Comparison of ENCODE assay signal across 26 cellular contexts in the genomic region with DNA sequence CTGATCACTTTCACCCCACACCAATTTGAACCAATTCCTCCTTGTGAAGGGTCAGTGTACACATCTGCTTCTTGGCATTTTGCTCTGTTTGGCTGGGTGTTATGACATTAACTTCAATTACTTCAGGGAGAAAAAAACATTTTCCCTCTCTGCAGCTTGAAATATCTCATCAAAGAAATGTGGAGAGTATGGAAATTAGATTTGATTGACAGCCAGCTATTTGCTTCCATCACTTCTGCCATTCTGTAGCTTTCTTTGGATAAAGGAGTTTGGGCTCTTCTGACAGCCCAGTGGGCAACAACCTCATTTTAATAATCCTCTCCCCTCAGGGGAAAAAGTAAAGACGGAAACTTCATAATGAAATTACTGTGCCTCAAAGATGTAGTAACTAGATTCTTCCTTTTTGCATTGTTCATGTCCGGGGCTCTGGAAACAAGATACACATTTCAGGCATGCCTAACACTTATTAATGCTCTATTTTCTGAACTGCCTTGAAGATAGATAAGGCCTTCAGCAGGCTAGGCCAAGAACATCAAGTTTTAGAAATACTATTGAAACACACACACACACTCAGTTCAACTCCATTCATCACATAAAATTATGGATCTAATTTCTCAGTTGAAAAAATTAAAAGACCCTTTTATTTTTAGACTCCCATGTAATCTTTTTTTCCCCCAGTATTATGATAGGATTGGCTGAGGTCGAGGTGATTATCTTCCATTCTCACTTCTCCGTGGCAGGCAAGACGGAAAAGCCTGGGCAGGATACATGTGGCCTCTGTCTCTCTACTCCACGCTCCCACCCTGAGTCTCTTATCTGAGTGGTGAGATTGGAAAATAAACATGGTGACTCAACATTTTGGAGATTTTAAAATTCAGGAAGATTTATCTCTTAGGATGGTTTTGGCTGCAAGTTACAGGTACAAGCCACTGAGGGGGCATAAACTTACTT. TPM values are rescaled to one million over a fixed set of nuclear protein-coding genes. Genes with fewer than 3 reads are reported as not detected.
"Had no signal": no experiment of that assay in that cellular context is flagged by ENCODE, and none has a peak within 500 bp of the region (broad histone marks: within the 10 kb centered on the region; RNA-seq: fewer than 3 reads in every experiment).

No MANE protein-coding gene starts in this region.

- H3K4me1 Mint-ChIP-seq: IgD-negative memory B cell had no signal

- H3K9me3 Mint-ChIP-seq: IgD-negative memory B cell had no signal

- H3K36me3 Mint-ChIP-seq: IgD-negative memory B cell had no signal

- H3K4me1 ChIP-seq: SJSA1 had no signal

- H3K36me3 ChIP-seq: SJSA1 had no signal

- H3K27ac ChIP-seq: KMS-11, SJSA1, SK-N-MC had no signal

- H3K9ac ChIP-seq: KMS-11 had no signal

- H3K27ac Mint-ChIP-seq: IgD-negative memory B cell had no signal

- H3K27me3 ChIP-seq: SJSA1 had no signal

- H3K4me2 ChIP-seq: KMS-11 had no signal

- H3K4me3 Mint-ChIP-seq: IgD-negative memory B cell had no signal

- FAIRE-seq: K562, RCC 7860 had no signal

- H3K4me3 ChIP-seq: K562, SJSA1, SK-N-MC had no signal

- H3K9me3 ChIP-seq: SJSA1 had no signal

- DNase-seq: Kasumi-1, MV-4-11, NCI-H1048, NCI-H1105, NCI-H1417, NCI-H1436 treated with DMSO at 0.1 percent for 48 hours, NCI-H1694, NCI-H187 treated with DMSO at 0.1 percent for 48 hours, NCI-H2029 treated with DMSO at 0.1 percent for 48 hours, NCI-H2171 treated with DMSO at 0.1 percent for 48 hours, NCI-H345, NCI-H446 treated with DMSO at 0.1 percent for 48 hours, NCI-H510A treated with DMSO at 0.1 percent for 48 hours, NCI-H526, NCI-H82, Right ventricle myocardium superior, RPMI8226, SIG-M5 had no signal

RNA-seq across cellular contexts. Expression of a gene that starts 10.3 kb away (rescaled TPM):
- total RNA-seq: HT1080, K562, M059J, Right ventricle myocardium superior, SJSA1 had no signal
- polyA plus RNA-seq: IgD-negative memory B cell, K562 had no signal
